Comparison of ENCODE assay signal across 28 cellular contexts in genomic region chr4:6291784-6292297, GRCh38.
"Had no signal": no experiment of that assay in that cellular context is flagged by ENCODE, and none has a peak within 500 bp of the region (broad histone marks: within the 10 kb centered on the region; RNA-seq: fewer than 3 reads in every experiment).

No MANE protein-coding gene starts in this region.

- ATAC-seq: foreskin keratinocyte; left cardiac atrium; natural killer cell; stimulated activated memory B cell treated with anti-CD40 and anti-IgM and Interleukin-4, amounts not matched to agents 10 μg/mL and 1 μg/mL and 100 μg/mL, for 72 hours had no signal

- H3K27me3 Mint-ChIP-seq: dendritic cell treated with granulocyte-macrophage colony-stimulating factor and Interleukin-4, amounts not matched to agents 40 ng/mL and 50 ng/mL, for 4 days; memory B cell; stimulated activated memory B cell treated with anti-CD40 and anti-IgM and Interleukin-4, amounts not matched to agents 10 μg/mL and 1 μg/mL and 100 μg/mL, for 72 hours; stimulated activated naive CD8-positive, alpha-beta T cell treated with anti-CD3 and anti-CD28 coated beads, Interleukin-15, Interleukin-2, amounts not matched to agents 100 ng/mL and 50 ng/mL, for 24 hours had no signal

- H3K9me3 Mint-ChIP-seq: dendritic cell treated with granulocyte-macrophage colony-stimulating factor and Interleukin-4, amounts not matched to agents 40 ng/mL and 50 ng/mL, for 4 days; memory B cell; natural killer cell; stimulated activated memory B cell treated with anti-CD40 and anti-IgM and Interleukin-4, amounts not matched to agents 10 μg/mL and 1 μg/mL and 100 μg/mL, for 72 hours; stimulated activated naive CD8-positive, alpha-beta T cell treated with anti-CD3 and anti-CD28 coated beads, Interleukin-15, Interleukin-2, amounts not matched to agents 100 ng/mL and 50 ng/mL, for 24 hours had no signal

- FAIRE-seq: colon, endothelial cell of umbilical vein, islet of Langerhans, pancreas had no signal

- H3K4me1 Mint-ChIP-seq: memory B cell; natural killer cell; stimulated activated memory B cell treated with anti-CD40 and anti-IgM and Interleukin-4, amounts not matched to agents 10 μg/mL and 1 μg/mL and 100 μg/mL, for 72 hours had no signal

- DNase-seq: central memory CD4-positive, alpha-beta T cell; effector memory CD4-positive, alpha-beta T cell; foreskin keratinocyte; glutamatergic neuron; heart right ventricle; hippocampal formation; left cardiac atrium; left ventricle myocardium inferior; natural killer cell; retina; right lobe of liver; stimulated activated CD4-positive, alpha-beta T cell treated with anti-CD3 and anti-CD28 coated beads, Interleukin-12 subunit alpha, Interleukin-12 subunit beta, amount 100 ng/mL, for 4 hours; stimulated activated CD4-positive, alpha-beta T cell treated with anti-CD3 and anti-CD28 coated beads, Interleukin-1b, Interleukin-23, amount 100 ng/mL, for 48 hours; stimulated activated CD4-positive, alpha-beta T cell treated with anti-CD3 and anti-CD28 coated beads, Interleukin-4, amount 100 ng/mL, for 24 hours; transverse colon had no signal

- H3K27me3 ChIP-seq: esophagus muscularis mucosa, foreskin keratinocyte, heart right ventricle, neutrophil, pancreas, right lobe of liver, suprapubic skin, transverse colon had no signal

- H3K4me1 ChIP-seq: esophagus muscularis mucosa, foreskin keratinocyte, heart right ventricle, pancreas, right lobe of liver, suprapubic skin, transverse colon had no signal

- H3K4me3 ChIP-seq: esophagus muscularis mucosa, heart right ventricle, left ventricle myocardium inferior, lung, pancreas, right lobe of liver, smooth muscle cell, suprapubic skin, transverse colon had no signal

- H3K36me3 ChIP-seq: neutrophil, right lobe of liver, transverse colon had no signal

- H3K4me3 Mint-ChIP-seq: dendritic cell treated with granulocyte-macrophage colony-stimulating factor and Interleukin-4, amounts not matched to agents 40 ng/mL and 50 ng/mL, for 4 days; memory B cell; natural killer cell; stimulated activated memory B cell treated with anti-CD40 and anti-IgM and Interleukin-4, amounts not matched to agents 10 μg/mL and 1 μg/mL and 100 μg/mL, for 72 hours; stimulated activated naive CD8-positive, alpha-beta T cell treated with anti-CD3 and anti-CD28 coated beads, Interleukin-15, Interleukin-2, amounts not matched to agents 100 ng/mL and 50 ng/mL, for 24 hours had no signal

- H3K27ac Mint-ChIP-seq: dendritic cell treated with granulocyte-macrophage colony-stimulating factor and Interleukin-4, amounts not matched to agents 40 ng/mL and 50 ng/mL, for 4 days; memory B cell; natural killer cell; stimulated activated memory B cell treated with anti-CD40 and anti-IgM and Interleukin-4, amounts not matched to agents 10 μg/mL and 1 μg/mL and 100 μg/mL, for 72 hours; stimulated activated naive CD8-positive, alpha-beta T cell treated with anti-CD3 and anti-CD28 coated beads, Interleukin-15, Interleukin-2, amounts not matched to agents 100 ng/mL and 50 ng/mL, for 24 hours had no signal

- H3K9me3 ChIP-seq: esophagus muscularis mucosa, heart right ventricle, left ventricle myocardium inferior, neutrophil, pancreas, right lobe of liver, suprapubic skin, transverse colon had no signal

- H3K27ac ChIP-seq: esophagus muscularis mucosa, foreskin keratinocyte, heart right ventricle, left ventricle myocardium inferior, neutrophil, pancreas, right lobe of liver, suprapubic skin, transverse colon had no signal
